ENCODE assay signal across 26 cellular contexts in genomic region chr3:88291516-88291915, GRCh38.
"Had no signal": no experiment of that assay in that cellular context is flagged by ENCODE, and none has a peak within 500 bp of the region (broad histone marks: within the 10 kb centered on the region; RNA-seq: fewer than 3 reads in every experiment).

No MANE protein-coding gene starts in this region.

- H3K4me3 Mint-ChIP-seq: memory B cell; natural killer cell; stimulated activated naive CD8-positive, alpha-beta T cell treated with anti-CD3 and anti-CD28 coated beads, Interleukin-15, amount 100 ng/mL, for 72 hours had no signal

- DNase-seq: dermis blood vessel endothelial cell; effector memory CD4-positive, alpha-beta T cell; esophagus squamous epithelium; natural killer cell; stimulated activated CD4-positive, alpha-beta T cell treated with anti-CD3 and anti-CD28 coated beads, Interleukin-12 subunit alpha, Interleukin-12 subunit beta, amount 100 ng/mL, for 4 hours; stimulated activated CD4-positive, alpha-beta T cell treated with anti-CD3 and anti-CD28 coated beads, Interleukin-1b, Interleukin-23, amount 100 ng/mL, for 48 hours; stimulated activated CD4-positive, alpha-beta T cell treated with anti-CD3 and anti-CD28 coated beads, Interleukin-4, amount 100 ng/mL, for 1 hour; stimulated activated CD8-positive, alpha-beta memory T cell treated with anti-CD3 and anti-CD28 coated beads, Interleukin-4, amount 100 ng/mL, for 48 hours; stimulated activated naive CD4-positive, alpha-beta T cell; stimulated activated naive CD8-positive, alpha-beta T cell treated with anti-CD3 and anti-CD28 coated beads, Interleukin-15, amount 100 ng/mL, for 72 hours; transverse colon; upper lobe of right lung; uterus had no signal

- H3K4me2 ChIP-seq: smooth muscle cell had no signal

- H3K27me3 ChIP-seq: esophagus squamous epithelium, neutrophil, right atrium auricular region, suprapubic skin, transverse colon, upper lobe of right lung, uterus had no signal

- H3K4me3 ChIP-seq: coronary artery, esophagus squamous epithelium, lung, right atrium auricular region, smooth muscle cell, suprapubic skin, transverse colon, upper lobe of right lung, uterus had no signal

- H3K4me1 ChIP-seq: esophagus squamous epithelium, parathyroid adenoma, right atrium auricular region, suprapubic skin, transverse colon, upper lobe of right lung, uterus had no signal

- H3K79me2 ChIP-seq: parathyroid adenoma had no signal

- H3K27me3 Mint-ChIP-seq: memory B cell; progenitor cell of endocrine pancreas; stimulated activated naive CD8-positive, alpha-beta T cell treated with anti-CD3 and anti-CD28 coated beads, Interleukin-15, amount 100 ng/mL, for 72 hours had no signal

- H3K9ac ChIP-seq: parathyroid adenoma had no signal

- H3K4me1 Mint-ChIP-seq: memory B cell; natural killer cell; stimulated activated naive CD8-positive, alpha-beta T cell treated with anti-CD3 and anti-CD28 coated beads, Interleukin-15, amount 100 ng/mL, for 72 hours had no signal

- H3K27ac Mint-ChIP-seq: memory B cell; natural killer cell; progenitor cell of endocrine pancreas; stimulated activated naive CD8-positive, alpha-beta T cell treated with anti-CD3 and anti-CD28 coated beads, Interleukin-15, amount 100 ng/mL, for 72 hours had no signal

- H3K9me3 ChIP-seq: neutrophil, transverse colon, upper lobe of right lung, uterus had no signal

- H3K27ac ChIP-seq: coronary artery, esophagus squamous epithelium, neutrophil, parathyroid adenoma, right atrium auricular region, suprapubic skin, transverse colon, upper lobe of right lung, uterus had no signal

- H3K36me3 ChIP-seq: esophagus squamous epithelium, neutrophil, right atrium auricular region, suprapubic skin, transverse colon, upper lobe of right lung, uterus had no signal

- FAIRE-seq: endothelial cell of umbilical vein, frontal cortex, keratinocyte had no signal

- ATAC-seq: natural killer cell; sciatic nerve; stimulated activated naive CD8-positive, alpha-beta T cell treated with anti-CD3 and anti-CD28 coated beads, Interleukin-15, amount 100 ng/mL, for 72 hours; upper lobe of right lung had no signal

- H3K36me3 Mint-ChIP-seq: natural killer cell had no signal

- H2AFZ ChIP-seq: parathyroid adenoma had no signal
